ENCODE assay signal across 10 cellular contexts in the genomic region with DNA sequence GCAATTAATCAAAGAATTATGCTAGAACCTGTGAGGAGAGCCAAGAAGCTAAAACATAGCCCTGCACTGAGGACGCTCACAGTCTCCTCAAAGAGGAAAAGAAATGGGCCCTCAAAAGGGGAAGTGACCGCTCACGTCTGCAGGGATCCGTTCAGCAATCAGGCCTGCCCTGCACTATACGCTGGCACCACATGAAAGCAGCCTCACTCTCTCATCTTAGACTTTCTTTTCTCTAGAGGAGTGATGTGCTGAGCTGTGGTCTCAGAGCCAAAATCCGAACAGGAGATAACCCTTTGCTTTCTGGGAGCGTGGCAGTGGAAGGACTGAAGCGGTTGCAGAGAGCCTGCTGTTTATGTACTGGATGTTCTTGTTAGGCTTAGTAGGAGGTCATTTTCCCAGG. TPM values are rescaled to one million over a fixed set of nuclear protein-coding genes. Genes with fewer than 3 reads are reported as not detected.
DNase-seq lines count a peak whose midpoint lies in the region; ATAC-seq, FAIRE-seq and TF ChIP-seq lines count a peak whose summit lies in the region.
"Had no signal": no experiment of that assay in that cellular context is flagged by ENCODE, and none has a peak within 500 bp of the region (broad histone marks: within the 10 kb centered on the region; RNA-seq: fewer than 3 reads in every experiment).

No MANE protein-coding gene starts in this region.

- in situ Hi-C loops in HepG2 (cut with HindIII; ENCODE audit: extremely low pct_ligation_motif_present, low pct_unique_long_range_greater_than_20kb): no loop called here

- CTCF ChIA-PET in HepG2 (lab: Yijun Ruan, JAX; ENCODE audit: low intra/inter-chr PET ratio, low total read pairs): no interaction called here

- TF ChIP-seq POLR2A in right lobe of liver (IDR thresholded peaks at IDR 0.05) (no peak), HepG2 (IDR thresholded peaks at IDR 0.05; ENCODE audit: insufficient read depth in 1 of 2, low read depth in 2 of 2, low read length in 2 of 2) (no peak), upper lobe of left lung (IDR thresholded peaks at IDR 0.05) (no peak)

- TF ChIP-seq RAD21 in HepG2 (CRISPR knock-in tag; IDR thresholded peaks at IDR 0.05): no peak

- no peak overlapping the region for H3K4me2 ChIP-seq in HepG2 (ENCODE audit: low read depth, low read length)

- peak overlapping the region; percentile 76 to 99 (median 96) for H3K27ac Mint-ChIP-seq in IgD-negative memory B cell
- peak overlapping the region; percentile 99 for H3K27ac Mint-ChIP-seq in activated T-helper 2 cell treated with anti-CD3 and anti-CD28 coated beads, Interferon-gamma antibody, Interleukin-2, Interleukin-4, amounts not matched to agents 10 μg/mL and 5 μg/mL and 100 μg/mL, durations not matched to agents 14 hours and 24 hours and 36 hours

- H3K79me2 ChIP-seq in HepG2 (ENCODE audit: insufficient read depth, low read length): no peaks in the 10 kb centered on the region

- no peaks in the 10 kb centered on the region for H4K20me1 ChIP-seq in HepG2 (ENCODE audit: insufficient read depth, low read length)

- H3K4me3 Mint-ChIP-seq in IgD-negative memory B cell: peak overlapping the region; percentile 46 to 94 (median 78)
- H3K4me3 Mint-ChIP-seq in activated T-helper 2 cell treated with anti-CD3 and anti-CD28 coated beads, Interferon-gamma antibody, Interleukin-2, Interleukin-4, amounts not matched to agents 10 μg/mL and 5 μg/mL and 100 μg/mL, durations not matched to agents 14 hours and 24 hours and 36 hours (ENCODE audit: low read depth): peak overlapping the region; percentile 85

- POLR2A ChIA-PET in HepG2 (lab: Yijun Ruan, JAX): interaction anchor here (0.6 kb wide), 1 partner anchor 334 kb away, joined by 4 read pairs; no protein-coding TSS in a partner anchor

- peaks cover 0 to 4% (median 0%) of the 10 kb centered on the region in 3 donors for H3K9me3 Mint-ChIP-seq in IgD-negative memory B cell
- peaks cover 4% of the 10 kb centered on the region for H3K9me3 Mint-ChIP-seq in activated T-helper 2 cell treated with anti-CD3 and anti-CD28 coated beads, Interferon-gamma antibody, Interleukin-2, Interleukin-4, amounts not matched to agents 10 μg/mL and 5 μg/mL and 100 μg/mL, durations not matched to agents 14 hours and 24 hours and 36 hours

- H3K27me3 Mint-ChIP-seq in IgD-negative memory B cell: peaks cover 2% of the 10 kb centered on the region
- H3K27me3 Mint-ChIP-seq in activated T-helper 2 cell treated with anti-CD3 and anti-CD28 coated beads, Interferon-gamma antibody, Interleukin-2, Interleukin-4, amounts not matched to agents 10 μg/mL and 5 μg/mL and 100 μg/mL, durations not matched to agents 14 hours and 24 hours and 36 hours (ENCODE audit: low read depth): no peaks in the 10 kb centered on the region

- H3K4me1 ChIP-seq in right lobe of liver (no peaks in the 10 kb centered on the region), HepG2 (ENCODE audit: insufficient read depth, low read length) (no peaks in the 10 kb centered on the region), upper lobe of left lung (peaks cover 34 to 58% (median 43%) of the 10 kb centered on the region in 4 donors)

- 47% methylated on average over 7 of the region's 8 CpGs for WGBS in right lobe of liver (ENCODE audit: insufficient coverage, low coverage, low lambda C conversion rate, missing lambda C conversion rate)
- WGBS in HepG2 (ENCODE audit: low lambda C conversion rate): 50% methylated on average over 8 of the region's 8 CpGs
- WGBS in upper lobe of left lung, 2 donors: 50% methylated on average over 7 to 8 of the region's 8 CpGs

- no peak for FAIRE-seq in HepG2 (lab: Jason Lieb, UNC)

- no peak overlapping the region for H3K4me3 ChIP-seq in right lobe of liver
- no peak overlapping the region for H3K4me3 ChIP-seq in HepG2 (replicated peaks in 1 of 3; ENCODE audit: insufficient read depth in 1 of 3, low read depth in 2 of 3, low read length in 3 of 3)
- no peak overlapping the region for H3K4me3 ChIP-seq in upper lobe of left lung

- no peak for TF ChIP-seq CTCF in right lobe of liver (IDR thresholded peaks at IDR 0.05)
- TF ChIP-seq CTCF in HepG2 (CRISPR knock-in tag; IDR thresholded peaks at IDR 0.05): no peak
- no peak for TF ChIP-seq CTCF in upper lobe of left lung (IDR thresholded peaks at IDR 0.05)

- H3K9ac ChIP-seq in HepG2 (ENCODE audit: insufficient read depth, low read depth, low read length): no peak overlapping the region

- H3K9me3 ChIP-seq in right lobe of liver (no peaks in the 10 kb centered on the region), HepG2 (ENCODE audit: low read length) (no peaks in the 10 kb centered on the region), upper lobe of left lung (no peaks in the 10 kb centered on the region)

- H3K36me3 Mint-ChIP-seq in IgD-negative memory B cell: no peaks in the 10 kb centered on the region
- H3K36me3 Mint-ChIP-seq in activated T-helper 2 cell treated with anti-CD3 and anti-CD28 coated beads, Interferon-gamma antibody, Interleukin-2, Interleukin-4, amounts not matched to agents 10 μg/mL and 5 μg/mL and 100 μg/mL, durations not matched to agents 14 hours and 24 hours and 36 hours (ENCODE audit: low read depth): peaks cover 6% of the 10 kb centered on the region

- peak; percentile 47 to 65 (median 52) for ATAC-seq in right lobe of liver
- no peak for ATAC-seq in HepG2
- ATAC-seq in upper lobe of left lung (ENCODE audit: low FRiP score in 2 of 2): peak; percentile 71 to 73

- H3K4me1 Mint-ChIP-seq in IgD-negative memory B cell: peaks cover 53 to 76% (median 66%) of the 10 kb centered on the region in 3 donors
- H3K4me1 Mint-ChIP-seq in activated T-helper 2 cell treated with anti-CD3 and anti-CD28 coated beads, Interferon-gamma antibody, Interleukin-2, Interleukin-4, amounts not matched to agents 10 μg/mL and 5 μg/mL and 100 μg/mL, durations not matched to agents 14 hours and 24 hours and 36 hours (ENCODE audit: low read depth): peaks cover 91% of the 10 kb centered on the region

- TF ChIP-seq EP300 in HepG2 (IDR thresholded peaks at IDR 0.05; ENCODE audit: low read depth in 2 of 2, low read length in 2 of 2): no peak
- no peak for TF ChIP-seq EP300 in HepG2 (CRISPR knock-in tag; IDR thresholded peaks at IDR 0.05; ENCODE audit: borderline replicate concordance)
- TF ChIP-seq EP300 in upper lobe of left lung (IDR thresholded peaks at IDR 0.05): no peak

- H3K27ac ChIP-seq in right lobe of liver: no peak overlapping the region
- no peak overlapping the region for H3K27ac ChIP-seq in HepG2 (ENCODE audit: extremely low read length, insufficient read depth, low read length)
- H3K27ac ChIP-seq in upper lobe of left lung: no peak overlapping the region

- H3K27me3 ChIP-seq in right lobe of liver (no peaks in the 10 kb centered on the region), HepG2 (ENCODE audit: control insufficient read depth in 1 of 2, insufficient read depth in 2 of 2, low read length in 2 of 2) (peaks cover 9 to 50% of the 10 kb centered on the region in 2 experiments; a peak in 4 of 5 replicates), upper lobe of left lung (no peaks in the 10 kb centered on the region)

- intact Hi-C loops in right lobe of liver (cut with DNase I): no loop called here
- intact Hi-C loops in HepG2 (cut with micrococcal nuclease; ENCODE audit: unreplicated experiment): no loop called here
- intact Hi-C loops in activated T-helper 2 cell treated with anti-CD3 and anti-CD28 coated beads, Interferon-gamma antibody, Interleukin-2, Interleukin-4, amounts not matched to agents 10 μg/mL and 5 μg/mL and 100 μg/mL, durations not matched to agents 14 hours and 24 hours and 36 hours (cut with micrococcal nuclease): loop anchor here (2.0 to 10.0 kb wide), 2 partner anchors 18 to 436 kb away; no protein-coding TSS in a partner anchor

- no peak overlapping the region for H2AFZ ChIP-seq in HepG2 (ENCODE audit: low read length)

- DNase-seq in right lobe of liver (no peak), HepG2 (ENCODE audit: low spot score) (no peak), upper lobe of left lung (peak in 1 of 2 donors; percentile 61), 8988T (no peak), OCI-M2 (lab: John Stamatoyannopoulos, UW; ENCODE audit: unreplicated experiment) (no peak), SHP77 treated with DMSO at 0.1 percent for 48 hours (lab: John Stamatoyannopoulos, UW) (no peak)
- peak; percentile 45 for DNase-seq in activated T-helper 2 cell treated with anti-CD3 and anti-CD28 coated beads, Interferon-gamma antibody, Interleukin-2, Interleukin-4, amounts not matched to agents 10 μg/mL and 5 μg/mL and 100 μg/mL, durations not matched to agents 14 hours and 24 hours and 36 hours (ENCODE audit: low spot score)
- DNase-seq: COR-L47 had no signal

- H3K36me3 ChIP-seq in right lobe of liver (no peaks in the 10 kb centered on the region), HepG2 (replicated peaks in 1 of 2; ENCODE audit: control insufficient read depth in 1 of 2, insufficient read depth in 2 of 2, low read length in 2 of 2) (no peaks in the 10 kb centered on the region), upper lobe of left lung (no peaks in the 10 kb centered on the region)

- BruUV-seq in HepG2 (replicated peaks; lab: Mats Ljungman, UMichigan): no TSS peak

RNA-seq across cellular contexts. Expression of gene IL2RA, which starts 6.3 kb away (rescaled TPM):
- total RNA-seq in right lobe of liver (1 to 10 TPM in 2 of 6 experiments, under 1 TPM in 2, not detected in 2; 0.22 to 3.1 (median 0.97) TPM), HepG2 (2016; rRNA removed; fragmentation: Illumina TruSeq; extraction: Trizol) (not detected in 2 replicates), upper lobe of left lung (1 to 10 TPM in 4 of 6 donors, under 1 TPM in 1, not detected in 1; 0.91 to 8.4 (median 4.0) TPM)
- total RNA-seq in HepG2 (2016; cell fraction: cytosol; rRNA removed; fragmentation: Illumina TruSeq; extraction: Trizol; ENCODE audit: low read depth): not detected in 2 replicates
- not detected in 2 replicates for total RNA-seq in HepG2 (2016; cell fraction: insoluble cytoplasmic fraction; rRNA removed; fragmentation: Illumina TruSeq; extraction: Trizol)
- total RNA-seq in HepG2 (2016; cell fraction: membrane; rRNA removed; fragmentation: Illumina TruSeq; extraction: Trizol): not detected in 2 replicates
- not detected in 2 replicates for total RNA-seq in HepG2 (2016; cell fraction: nucleus; rRNA removed; fragmentation: Illumina TruSeq; extraction: Trizol)
- polyA plus RNA-seq in HepG2 (2011; rRNA removed) (not detected in 2 replicates), IgD-negative memory B cell (27.2 TPM)
- not detected in 2 replicates for polyA plus RNA-seq in HepG2 (2011; cell fraction: cytosol; rRNA removed)
- polyA plus RNA-seq in HepG2 (2011; cell fraction: nucleus; rRNA removed): not detected in 2 replicates
- not detected in 2 replicates for polyA plus RNA-seq in HepG2 (2012)
- polyA plus RNA-seq in HepG2 (2016; cell fraction: cytosol; fragmentation: Illumina TruSeq; extraction: Trizol; ENCODE audit: low read depth): not detected in 2 replicates
- not detected in 2 replicates for polyA plus RNA-seq in HepG2 (2016; cell fraction: insoluble cytoplasmic fraction; fragmentation: Illumina TruSeq; extraction: Trizol; ENCODE audit: low read depth)
- not detected in 2 replicates for polyA plus RNA-seq in HepG2 (2016; cell fraction: membrane; fragmentation: Illumina TruSeq; extraction: Trizol; ENCODE audit: low read depth)
- polyA plus RNA-seq in HepG2 (2016; cell fraction: nucleus; fragmentation: Illumina TruSeq; extraction: Trizol; ENCODE audit: insufficient read depth, low read depth): not detected in 2 replicates
- polyA minus RNA-seq in HepG2 (2011; rRNA and poly(A)+ RNA removed; ENCODE audit: low replicate concordance): not detected in 2 replicates
- not detected in 2 replicates for polyA minus RNA-seq in HepG2 (2011; cell fraction: cytosol; rRNA and poly(A)+ RNA removed)
- polyA minus RNA-seq in HepG2 (2011; cell fraction: nucleus; rRNA and poly(A)+ RNA removed): not detected in 2 replicates
- total RNA-seq in activated T-helper 2 cell treated with anti-CD3 and anti-CD28 coated beads, Interferon-gamma antibody, Interleukin-2, Interleukin-4, amounts not matched to agents 10 μg/mL and 5 μg/mL and 100 μg/mL, durations not matched to agents 14 hours and 24 hours and 36 hours: 1,777 and 1,808 TPM in 2 replicates
- total RNA-seq: renal cortical epithelial cell had no signal

RNA-seq across cellular contexts. Expression of gene RBM17, which starts 20.4 kb away (rescaled TPM):
- total RNA-seq in right lobe of liver (10 to 100 TPM; 11.9 to 40.6 (median 28.1) TPM), HepG2 (2016; rRNA removed; fragmentation: Illumina TruSeq; extraction: Trizol) (63.3 and 77.5 TPM in 2 replicates), upper lobe of left lung (100 to 1,000 TPM in 2 of 6 donors, 10 to 100 TPM in 4; 67.6 to 192 (median 84.8) TPM)
- total RNA-seq in HepG2 (2016; cell fraction: cytosol; rRNA removed; fragmentation: Illumina TruSeq; extraction: Trizol; ENCODE audit: low read depth): 28.7 and 33.2 TPM in 2 replicates
- 57.4 and 73.5 TPM in 2 replicates for total RNA-seq in HepG2 (2016; cell fraction: insoluble cytoplasmic fraction; rRNA removed; fragmentation: Illumina TruSeq; extraction: Trizol)
- total RNA-seq in HepG2 (2016; cell fraction: membrane; rRNA removed; fragmentation: Illumina TruSeq; extraction: Trizol): 62.2 and 67.8 TPM in 2 replicates
- total RNA-seq in HepG2 (2016; cell fraction: nucleus; rRNA removed; fragmentation: Illumina TruSeq; extraction: Trizol): 64.2 and 72.7 TPM in 2 replicates
- polyA plus RNA-seq in HepG2 (2011; rRNA removed) (26.6 and 30.7 TPM in 2 replicates), IgD-negative memory B cell (118 TPM)
- polyA plus RNA-seq in HepG2 (2011; cell fraction: cytosol; rRNA removed): 13.0 and 14.3 TPM in 2 replicates
- polyA plus RNA-seq in HepG2 (2011; cell fraction: nucleus; rRNA removed): 71.7 and 86.3 TPM in 2 replicates
- 46.3 and 82.5 TPM in 2 replicates for polyA plus RNA-seq in HepG2 (2012)
- 55.3 and 78.7 TPM in 2 replicates for polyA plus RNA-seq in HepG2 (2016; cell fraction: cytosol; fragmentation: Illumina TruSeq; extraction: Trizol; ENCODE audit: low read depth)
- polyA plus RNA-seq in HepG2 (2016; cell fraction: insoluble cytoplasmic fraction; fragmentation: Illumina TruSeq; extraction: Trizol; ENCODE audit: low read depth): 145 and 152 TPM in 2 replicates
- 95.4 and 110 TPM in 2 replicates for polyA plus RNA-seq in HepG2 (2016; cell fraction: membrane; fragmentation: Illumina TruSeq; extraction: Trizol; ENCODE audit: low read depth)
- 232 and 242 TPM in 2 replicates for polyA plus RNA-seq in HepG2 (2016; cell fraction: nucleus; fragmentation: Illumina TruSeq; extraction: Trizol; ENCODE audit: insufficient read depth, low read depth)
- polyA minus RNA-seq in HepG2 (2011; rRNA and poly(A)+ RNA removed; ENCODE audit: low replicate concordance): 15.7 and 19.9 TPM in 2 replicates
- polyA minus RNA-seq in HepG2 (2011; cell fraction: cytosol; rRNA and poly(A)+ RNA removed): 7.2 and 7.9 TPM in 2 replicates
- 48.2 and 50.1 TPM in 2 replicates for polyA minus RNA-seq in HepG2 (2011; cell fraction: nucleus; rRNA and poly(A)+ RNA removed)
- 257 and 266 TPM in 2 replicates for total RNA-seq in activated T-helper 2 cell treated with anti-CD3 and anti-CD28 coated beads, Interferon-gamma antibody, Interleukin-2, Interleukin-4, amounts not matched to agents 10 μg/mL and 5 μg/mL and 100 μg/mL, durations not matched to agents 14 hours and 24 hours and 36 hours

Comparison
In these comparisons a context has a peak if more than half of its experiments do, and no peak if none do; other contexts are left out.
1. RNA of gene IL2RA, which starts 6.3 kb away (total RNA-seq): 1,777 to 1,808 TPM in activated T-helper 2 cell treated with anti-CD3 and anti-CD28 coated beads, Interferon-gamma antibody, Interleukin-2, Interleukin-4, amounts not matched to agents 10 μg/mL and 5 μg/mL and 100 μg/mL, durations not matched to agents 14 hours and 24 hours and 36 hours; 0.91 to 8.4 TPM in upper lobe of left lung, 0.22 to 3.1 TPM in right lobe of liver and not detected in HepG2; every median in the first group is over 100 times any median in the second.